Comparison of ENCODE assay signal across 30 cellular contexts in the genomic region with DNA sequence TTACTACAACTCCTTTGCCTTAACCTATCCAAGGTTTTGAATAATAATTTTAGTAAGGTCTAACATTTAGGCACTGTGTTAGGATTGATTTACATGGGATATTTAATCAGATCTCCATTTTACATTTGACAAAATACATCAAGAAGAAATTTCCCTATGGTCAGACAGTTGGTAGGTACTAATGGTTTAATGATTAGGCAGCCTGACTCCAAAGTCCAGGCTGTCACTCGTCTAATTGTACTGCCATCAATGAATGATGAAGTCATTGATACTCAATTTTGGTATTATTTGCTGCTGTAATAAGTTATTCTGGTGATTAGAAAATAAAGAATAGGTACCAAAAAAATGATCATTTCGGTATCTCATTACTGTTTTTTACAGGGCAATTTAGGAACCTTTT. TPM values are rescaled to one million over a fixed set of nuclear protein-coding genes. Genes with fewer than 3 reads are reported as not detected.
"Had no signal": no experiment of that assay in that cellular context is flagged by ENCODE, and none has a peak within 500 bp of the region (broad histone marks: within the 10 kb centered on the region; RNA-seq: fewer than 3 reads in every experiment).

No MANE protein-coding gene starts in this region.

- ATAC-seq: activated CD8-positive, alpha-beta T cell treated with anti-CD3 and anti-CD28 coated beads for 36 hours; activated T-cell treated with anti-CD3 and anti-CD28 coated beads, Interleukin-2, amount 50 U/mL, for 4 hours; activated T-helper 17 cell treated with anti-CD3 and anti-CD28 coated beads, Interleukin-2, amount 50 U/mL, for 72 hours; foreskin keratinocyte; gastrocnemius medialis; WTC11 had no signal

- H3K4me1 ChIP-seq: esophagus muscularis mucosa, foreskin keratinocyte had no signal

- H3K9me3 ChIP-seq: esophagus muscularis mucosa, gastrocnemius medialis had no signal

- H3K27ac ChIP-seq: brain microvascular endothelial cell, coronary artery, dorsolateral prefrontal cortex, esophagus muscularis mucosa, foreskin keratinocyte, VCaP had no signal

- H3K27me3 ChIP-seq: brain microvascular endothelial cell, dorsolateral prefrontal cortex, esophagus muscularis mucosa, foreskin keratinocyte, gastrocnemius medialis had no signal

- H3K4me3 ChIP-seq: coronary artery, dorsolateral prefrontal cortex, esophagus muscularis mucosa, gastrocnemius medialis had no signal

- H3K36me3 ChIP-seq: brain microvascular endothelial cell had no signal

- DNase-seq: activated CD4-positive, alpha-beta T cell treated with anti-CD3 and anti-CD28 coated beads for 1 hour; activated CD4-positive, alpha-beta T cell treated with anti-CD3 and anti-CD28 coated beads for 48 hours; activated CD4-positive, alpha-beta T cell treated with anti-CD3 and anti-CD28 coated beads, Interleukin-2, amount 50 U/mL, for 1 hour; activated CD4-positive, alpha-beta T cell treated with anti-CD3 and anti-CD28 coated beads, Interleukin-2, amount 50 U/mL, for 48 hours; activated CD8-positive, alpha-beta memory T cell treated with anti-CD3 and anti-CD28 coated beads for 24 hours; activated CD8-positive, alpha-beta T cell treated with anti-CD3 and anti-CD28 coated beads for 36 hours; activated effector memory CD4-positive, alpha-beta T cell treated with Interleukin-2 at 50 U/mL for 16 hours; activated gamma-delta T cell treated with Interleukin-2 at 50 U/mL for 16 hours; activated naive CD4-positive, alpha-beta T cell treated with anti-CD3 and anti-CD28 coated beads, Interleukin-2, amount 50 U/mL, for 16 hours; activated naive CD4-positive, alpha-beta T cell treated with Interleukin-2 at 50 U/mL for 16 hours; activated T-cell treated with anti-CD3 and anti-CD28 coated beads, Interleukin-2, amount 50 U/mL, for 4 hours; amniotic stem cell; anterior cingulate cortex; brain microvascular endothelial cell; dorsolateral prefrontal cortex; effector memory CD4-positive, alpha-beta T cell; endodermal cell; erythroblast; foreskin keratinocyte; gastrocnemius medialis; glutamatergic neuron; T-helper 2 cell had no signal

RNA-seq across cellular contexts. Expression of a gene that starts 16.1 kb away (rescaled TPM):
- total RNA-seq: activated T-cell treated with anti-CD3 and anti-CD28 coated beads, Interleukin-2, amount 50 U/mL, for 4 hours; activated T-helper 17 cell treated with anti-CD3 and anti-CD28 coated beads, Interleukin-2, amount 50 U/mL, for 72 hours; astrocyte; bronchial epithelial cell; endodermal cell; T-helper 1 cell treated with Interleukin-12 subunit alpha and Interleukin-12 subunit beta and Interleukin-4 antibody, amounts not matched to agents 30 ng/mL and 1 ng/mL, for 36 hours; WTC11 had no signal
